8 cellular contexts compared by ENCODE assay signal in the genomic region with DNA sequence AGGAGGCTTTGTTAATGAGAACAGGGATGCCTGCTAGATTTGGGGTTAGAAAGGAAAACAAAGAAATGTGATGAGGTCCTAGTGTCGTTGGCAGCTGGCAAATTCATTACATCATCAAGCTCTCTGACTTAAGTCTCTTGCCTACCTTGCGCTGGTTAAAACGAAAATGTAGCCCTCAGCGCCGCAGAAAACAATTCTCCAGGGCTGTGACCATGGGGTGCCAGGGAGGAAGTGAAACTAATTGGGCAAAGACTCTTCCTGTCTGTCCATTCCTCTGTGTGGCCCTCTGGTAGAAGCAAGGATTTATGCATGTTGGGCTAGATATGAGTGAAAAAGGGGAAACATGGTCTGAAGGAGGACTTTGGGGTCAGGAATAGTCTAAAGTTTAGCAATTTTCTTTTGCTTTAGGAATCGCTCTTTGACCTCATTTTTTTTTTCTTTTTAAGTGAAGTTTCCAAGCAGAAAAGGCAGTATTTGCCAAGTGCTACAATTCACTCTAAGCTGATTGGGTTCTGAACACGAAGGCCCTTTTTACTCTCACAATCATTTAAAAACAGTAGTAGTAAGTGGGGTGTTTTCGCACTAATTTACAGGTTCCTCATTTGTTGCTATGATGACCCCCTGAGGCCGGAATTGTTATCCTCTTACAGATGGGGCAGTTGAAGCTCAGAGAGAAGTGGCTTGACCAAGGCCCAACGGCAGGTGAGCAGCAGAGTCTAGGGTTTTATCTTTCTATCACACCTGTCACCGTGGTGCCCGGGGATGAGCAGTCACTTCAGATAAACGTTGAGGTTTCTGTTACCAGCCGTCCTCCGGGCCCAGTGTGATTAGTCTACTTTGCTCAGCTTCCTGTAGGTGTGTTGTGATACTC. TPM values are rescaled to one million over a fixed set of nuclear protein-coding genes. Genes with fewer than 3 reads are reported as not detected.
DNase-seq lines count a peak whose midpoint lies in the region; ATAC-seq and TF ChIP-seq lines count a peak whose summit lies in the region.

No MANE protein-coding gene starts in this region.

- H3K4me1 Mint-ChIP-seq in endothelial cell (ENCODE audit: unreplicated experiment): peaks cover 51% of the 10 kb centered on the region

- no peak overlapping the region for H3K27ac Mint-ChIP-seq in endothelial cell (ENCODE audit: unreplicated experiment)

- peaks cover 58% of the 10 kb centered on the region for H3F3A ChIP-seq in SU-DHL-6 (ENCODE audit: insufficient read depth)

- peak overlapping the region; percentile 50 for H3K9ac ChIP-seq in SU-DHL-6 (ENCODE audit: low read length)

- no peak for TF ChIP-seq POLR2A in erythroblast (IDR thresholded peaks at IDR 0.05; ENCODE audit: low read length)

- no peaks in the 10 kb centered on the region for H4K20me1 ChIP-seq in SU-DHL-6 (ENCODE audit: low read depth, low read length)

- peak; percentile 8 for TF ChIP-seq CTCF in SU-DHL-6 (IDR thresholded peaks at IDR 0.05; ENCODE audit: insufficient read depth, low read length, poor library complexity, severe bottlenecking)
- TF ChIP-seq CTCF in endothelial cell (IDR thresholded peaks at IDR 0.05; ENCODE audit: unreplicated experiment): no peak
- no peak for TF ChIP-seq CTCF in RWPE1 (conservative IDR thresholded peaks at IDR 0.05; ENCODE audit: low read depth)

- H3K4me3 ChIP-seq in SU-DHL-6 (ENCODE audit: insufficient read depth, low read length, poor library complexity, severe bottlenecking): peak overlapping the region; percentile 37
- H3K4me3 ChIP-seq in effector memory CD4-positive, alpha-beta T cell (ENCODE audit: insufficient read depth, low read depth, low read length, poor library complexity, severe bottlenecking): no peak overlapping the region

- peaks cover 58% of the 10 kb centered on the region for H3K4me1 ChIP-seq in effector memory CD4-positive, alpha-beta T cell (ENCODE audit: control insufficient read depth, insufficient read depth, low read length, poor library complexity, severe bottlenecking)

- H3K27ac ChIP-seq in SU-DHL-6 (ENCODE audit: low read depth, low read length) (peak overlapping the region; percentile 99), RWPE1 (no peak overlapping the region)
- peak overlapping the region; percentile 83 for H3K27ac ChIP-seq in effector memory CD4-positive, alpha-beta T cell (ENCODE audit: insufficient read depth, low read length, poor library complexity, severe bottlenecking)

- peak overlapping the region; percentile 68 for H3K4me2 ChIP-seq in SU-DHL-6 (ENCODE audit: low read depth, low read length, poor library complexity, severe bottlenecking)

- H3K36me3 ChIP-seq in SU-DHL-6 (ENCODE audit: low read length): no peaks in the 10 kb centered on the region
- H3K36me3 ChIP-seq in effector memory CD4-positive, alpha-beta T cell (ENCODE audit: control insufficient read depth, insufficient read depth, low read length): peaks cover 3% of the 10 kb centered on the region

- POLR2A ChIA-PET in RWPE1 (lab: Yijun Ruan, JAX; ENCODE audit: low non-redundant PET): no interaction called here

- CTCF ChIA-PET in RWPE1 (lab: Yijun Ruan, JAX): interaction anchor here (0.5 to 1.0 kb wide), 4 partner anchors 9 to 325 kb away, joined by 3 to 4 read pairs (median 3); no protein-coding TSS in a partner anchor

- no peaks in the 10 kb centered on the region for H3K79me2 ChIP-seq in SU-DHL-6 (ENCODE audit: insufficient read depth, low read length)

- H3K36me3 Mint-ChIP-seq in endothelial cell (ENCODE audit: low read depth, unreplicated experiment): peaks cover 6% of the 10 kb centered on the region

- no peak overlapping the region for H3K4me3 Mint-ChIP-seq in endothelial cell (ENCODE audit: unreplicated experiment)

- H3K27me3 Mint-ChIP-seq in endothelial cell (ENCODE audit: unreplicated experiment): peaks cover 17% of the 10 kb centered on the region

- no peaks in the 10 kb centered on the region for H3K9me2 ChIP-seq in SU-DHL-6 (replicated peaks; ENCODE audit: insufficient read depth, low read length)

- peak overlapping the region; percentile 1 for H2AFZ ChIP-seq in SU-DHL-6 (ENCODE audit: low read depth, low read length, severe bottlenecking)

- peak; percentile 33 for ATAC-seq in GM19463 (IDR thresholded peaks at IDR 0.05; ENCODE audit: unreplicated experiment)
- no peak for ATAC-seq in GM19328 (IDR thresholded peaks at IDR 0.05; ENCODE audit: unreplicated experiment)

- peak; percentile 42 to 65 (median 43) for DNase-seq in effector memory CD4-positive, alpha-beta T cell
- peak; percentile 37 to 51 for DNase-seq in stimulated activated CD8-positive, alpha-beta memory T cell treated with anti-CD3 and anti-CD28 coated beads, Interleukin-2, amount 100 ng/mL, for 1 hour (ENCODE audit: low read depth in 2 of 2)
- DNase-seq in endothelial cell (ENCODE audit: low spot score): no peak
- DNase-seq in erythroblast (lab: John Stamatoyannopoulos, UW): no peak
- no peak for DNase-seq in RWPE1 (ENCODE audit: low spot score)

- no peaks in the 10 kb centered on the region for H3K27me3 ChIP-seq in SU-DHL-6 (ENCODE audit: low read length)
- H3K27me3 ChIP-seq in effector memory CD4-positive, alpha-beta T cell (replicated peaks; ENCODE audit: control insufficient read depth, insufficient read depth, low read length, poor library complexity, severe bottlenecking): no peaks in the 10 kb centered on the region

- no peaks in the 10 kb centered on the region for H3K9me3 ChIP-seq in SU-DHL-6 (ENCODE audit: insufficient read depth, low read length)
- H3K9me3 ChIP-seq in effector memory CD4-positive, alpha-beta T cell (ENCODE audit: control insufficient read depth, low read length): no peaks in the 10 kb centered on the region

- no peaks in the 10 kb centered on the region for H3K9me3 Mint-ChIP-seq in endothelial cell (ENCODE audit: unreplicated experiment)

RNA-seq across cellular contexts. Expression of a gene that starts 27.3 kb away (rescaled TPM):
- total RNA-seq in endothelial cell (ENCODE audit: unreplicated experiment): not detected

Comparison
In these comparisons a context has a peak if more than half of its experiments do, and no peak if none do; other contexts are left out.
1. DNase-seq: peak in effector memory CD4-positive, alpha-beta T cell (3 of 3) and stimulated activated CD8-positive, alpha-beta memory T cell treated with anti-CD3 and anti-CD28 coated beads, Interleukin-2, amount 100 ng/mL, for 1 hour (2 of 2); none in endothelial cell (single experiment), erythroblast (0 of 2) and RWPE1 (single experiment).